Comparison of ENCODE assay signal across 8 cellular contexts in the genomic region with DNA sequence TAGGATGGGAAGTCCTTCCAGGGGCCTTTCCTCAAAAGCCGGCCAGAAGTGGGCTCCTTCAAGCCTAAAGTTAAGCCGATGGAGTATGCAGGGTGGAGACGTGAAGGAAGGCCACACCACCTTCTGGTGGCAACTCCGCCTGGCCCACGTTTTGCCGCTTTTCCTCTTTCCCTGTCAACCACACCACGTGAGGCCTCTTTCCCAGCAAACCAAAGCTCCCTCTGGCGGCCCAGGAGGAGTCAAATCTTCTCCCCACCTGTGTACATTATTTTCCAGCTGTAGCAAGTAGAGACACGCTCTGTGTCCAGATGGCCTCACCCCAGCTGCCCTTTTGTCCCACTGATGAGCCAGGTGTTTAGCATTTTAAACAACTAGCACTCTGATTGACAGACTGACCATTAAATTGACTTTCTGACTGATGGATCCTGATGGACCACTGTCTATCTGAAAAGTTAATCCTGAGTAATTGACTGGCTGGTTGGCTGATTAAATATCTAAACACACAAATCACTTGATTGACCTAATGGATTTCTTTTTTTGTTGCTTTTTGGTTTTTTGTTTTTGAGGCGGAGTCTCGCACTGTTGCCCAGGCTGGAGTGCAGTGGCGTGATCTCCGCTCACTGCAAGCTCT. TPM values are rescaled to one million over a fixed set of nuclear protein-coding genes. Genes with fewer than 3 reads are reported as not detected.
DNase-seq lines count a peak whose midpoint lies in the region; ATAC-seq lines count a peak whose summit lies in the region.

No MANE protein-coding gene starts in this region.

- intact Hi-C loops in posterior vena cava (cut with DNase I), result no loop called here

- H3K27me3 Mint-ChIP-seq in stimulated activated naive CD8-positive, alpha-beta T cell treated with anti-CD3 and anti-CD28 coated beads, Interleukin-15, Interleukin-2, amounts not matched to agents 100 ng/mL and 50 ng/mL, for 24 hours, result no peaks in the 10 kb centered on the region
- no peaks in the 10 kb centered on the region for H3K27me3 Mint-ChIP-seq in stimulated activated naive CD8-positive, alpha-beta T cell treated with anti-CD3 and anti-CD28 coated beads, Interleukin-15, amount 100 ng/mL, for 72 hours

- DNase-seq in stimulated activated naive CD8-positive, alpha-beta T cell treated with anti-CD3 and anti-CD28 coated beads, Interleukin-15, amount 100 ng/mL, for 72 hours, result no peak
- DNase-seq in NCI-H774 (lab: John Stamatoyannopoulos, UW) (peak; percentile 83), dermis blood vessel endothelial cell (peak; percentile 81), myocyte (ENCODE audit: low read depth) (peak; percentile 71), GM19240 (ENCODE audit: insufficient read length, low spot score) (no peak), posterior vena cava (ENCODE audit: low spot score) (no peak)

- H3K4me3 Mint-ChIP-seq in stimulated activated naive CD8-positive, alpha-beta T cell treated with anti-CD3 and anti-CD28 coated beads, Interleukin-15, Interleukin-2, amounts not matched to agents 100 ng/mL and 50 ng/mL, for 24 hours, result no peak overlapping the region
- H3K4me3 Mint-ChIP-seq in stimulated activated naive CD8-positive, alpha-beta T cell treated with anti-CD3 and anti-CD28 coated beads, Interleukin-15, amount 100 ng/mL, for 72 hours, result peak overlapping the region in 1 of 2 donors; percentile 31

- H3K9me3 Mint-ChIP-seq in stimulated activated naive CD8-positive, alpha-beta T cell treated with anti-CD3 and anti-CD28 coated beads, Interleukin-15, Interleukin-2, amounts not matched to agents 100 ng/mL and 50 ng/mL, for 24 hours, result no peaks in the 10 kb centered on the region
- no peaks in the 10 kb centered on the region for H3K9me3 Mint-ChIP-seq in stimulated activated naive CD8-positive, alpha-beta T cell treated with anti-CD3 and anti-CD28 coated beads, Interleukin-15, amount 100 ng/mL, for 72 hours

- H3K4me1 Mint-ChIP-seq in stimulated activated naive CD8-positive, alpha-beta T cell treated with anti-CD3 and anti-CD28 coated beads, Interleukin-15, Interleukin-2, amounts not matched to agents 100 ng/mL and 50 ng/mL, for 24 hours (ENCODE audit: low read depth), result peaks cover 60% of the 10 kb centered on the region
- peaks cover 70% of the 10 kb centered on the region for H3K4me1 Mint-ChIP-seq in stimulated activated naive CD8-positive, alpha-beta T cell treated with anti-CD3 and anti-CD28 coated beads, Interleukin-15, amount 100 ng/mL, for 72 hours

- peak overlapping the region; percentile 53 for H3K27ac Mint-ChIP-seq in stimulated activated naive CD8-positive, alpha-beta T cell treated with anti-CD3 and anti-CD28 coated beads, Interleukin-15, Interleukin-2, amounts not matched to agents 100 ng/mL and 50 ng/mL, for 24 hours
- H3K27ac Mint-ChIP-seq in stimulated activated naive CD8-positive, alpha-beta T cell treated with anti-CD3 and anti-CD28 coated beads, Interleukin-15, amount 100 ng/mL, for 72 hours, result peak overlapping the region in 1 of 2 donors; percentile 54

- ATAC-seq in stimulated activated naive CD8-positive, alpha-beta T cell treated with anti-CD3 and anti-CD28 coated beads, Interleukin-15, amount 100 ng/mL, for 72 hours, result no peak
- ATAC-seq in HG03045 (IDR thresholded peaks at IDR 0.05; ENCODE audit: unreplicated experiment), result no peak

- H3K36me3 Mint-ChIP-seq in stimulated activated naive CD8-positive, alpha-beta T cell treated with anti-CD3 and anti-CD28 coated beads, Interleukin-15, Interleukin-2, amounts not matched to agents 100 ng/mL and 50 ng/mL, for 24 hours (ENCODE audit: low read depth), result peaks cover 3% of the 10 kb centered on the region

RNA-seq across cellular contexts. Expression of a gene that starts 59.6 kb away (rescaled TPM):
- total RNA-seq in dermis blood vessel endothelial cell (92.4 and 113 TPM in 2 replicates), myocyte (103 and 108 TPM in 2 replicates), posterior vena cava (100 to 1,000 TPM; 101 to 125 TPM)
- polyA plus RNA-seq in myocyte (2012), result 21.9 TPM

Comparison
In these comparisons a context has a peak if more than half of its experiments do, and no peak if none do; other contexts are left out.
1. DNase-seq: peak in NCI-H774 (single experiment), dermis blood vessel endothelial cell (single experiment) and myocyte (single experiment); none in stimulated activated naive CD8-positive, alpha-beta T cell treated with anti-CD3 and anti-CD28 coated beads, Interleukin-15, amount 100 ng/mL, for 72 hours (0 of 2), GM19240 (single experiment) and posterior vena cava (single experiment).